Comparison of ENCODE assay signal across 25 cellular contexts in the genomic region with DNA sequence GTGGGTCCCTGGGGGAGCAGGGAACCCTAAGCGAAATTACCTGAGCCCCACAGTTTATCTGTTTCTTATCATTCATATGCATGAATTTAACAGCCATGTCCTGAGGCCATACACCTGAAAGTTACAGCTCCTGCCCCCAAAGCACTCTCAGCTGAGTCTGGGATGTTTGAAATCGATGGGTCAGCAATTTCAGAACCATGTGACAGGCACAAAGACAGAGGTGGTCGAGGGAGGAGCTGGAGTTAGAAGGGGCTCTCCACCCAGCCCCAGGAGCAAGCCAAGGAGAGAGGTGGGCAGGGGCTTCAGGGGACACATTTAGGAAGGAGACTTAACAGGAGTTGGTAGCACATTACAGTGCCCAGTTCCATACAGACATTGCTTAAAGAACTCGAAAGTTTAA. TPM values are rescaled to one million over a fixed set of nuclear protein-coding genes. Genes with fewer than 3 reads are reported as not detected.
DNase-seq lines count a peak whose midpoint lies in the region; ATAC-seq, FAIRE-seq and TF ChIP-seq lines count a peak whose summit lies in the region.
"Had no signal": no experiment of that assay in that cellular context is flagged by ENCODE, and none has a peak within 500 bp of the region (broad histone marks: within the 10 kb centered on the region; RNA-seq: fewer than 3 reads in every experiment).

No MANE protein-coding gene starts in this region.

- H2BK12ac ChIP-seq in H1 (ENCODE audit: low read depth, low read length), result no peak overlapping the region

- no peak for TF ChIP-seq RAD21 in H1 (IDR thresholded peaks at IDR 0.05 in 1 of 2, conservative IDR thresholded peaks at IDR 0.05 in 1 of 2; ENCODE audit: low read depth in 2 of 2, low read length in 2 of 2)

- H4K20me1 ChIP-seq in GM23338 (replicated peaks; ENCODE audit: insufficient read depth), result no peaks in the 10 kb centered on the region
- no peaks in the 10 kb centered on the region for H4K20me1 ChIP-seq in Loucy (ENCODE audit: insufficient read depth, low read length, poor library complexity, severe bottlenecking)
- peaks cover 0 to 2% of the 10 kb centered on the region in 2 experiments for H4K20me1 ChIP-seq in H1 (replicated peaks in 1 of 2; ENCODE audit: control insufficient read depth in 1 of 2, insufficient read depth in 2 of 2, low read length in 2 of 2)
- H4K20me1 ChIP-seq: BLaER1 had no signal

- H3F3A ChIP-seq in GM23338 (replicated peaks; ENCODE audit: low read depth), result no peaks in the 10 kb centered on the region
- H3F3A ChIP-seq in Loucy (ENCODE audit: low read depth), result no peaks in the 10 kb centered on the region

- H3K27ac ChIP-seq in GM23338 (ENCODE audit: low read depth), result no peak overlapping the region
- no peak overlapping the region for H3K27ac ChIP-seq in H1 (ENCODE audit: low read depth, low read length)
- no peak overlapping the region for H3K27ac ChIP-seq in spleen
- H3K27ac ChIP-seq: BLaER1, GM23248, Peyer's patch, SK-N-MC had no signal

- no peak for FAIRE-seq in H1 (lab: Jason Lieb, UNC)
- FAIRE-seq: GM18507 had no signal

- DNase-seq in GM23338 (ENCODE audit: low spot score), result no peak
- DNase-seq in H1 (ENCODE audit: low read depth in 1 of 2, low spot score in 2 of 2), result no peak
- peak; percentile 16 for DNase-seq in spleen
- no peak for DNase-seq in HK-2 (ENCODE audit: unreplicated experiment)
- DNase-seq in NOMO-1 treated with dmso at 0.1 percent for 144 hours (lab: John Stamatoyannopoulos, UW; ENCODE audit: unreplicated experiment), result no peak
- DNase-seq: CD4-positive, CD25-positive, alpha-beta regulatory T cell; GM23248; KBM-7; NCI-H1048; NCI-H1417; NCI-H1694; NCI-H2029 treated with DMSO at 0.1 percent for 48 hours; OCI-M1; Peyer's patch; SIG-M5 had no signal

- H3K4me3 ChIP-seq in GM23338, result no peak overlapping the region
- H3K4me3 ChIP-seq in Loucy (ENCODE audit: low read length, poor library complexity, severe bottlenecking), result no peak overlapping the region
- no peak overlapping the region for H3K4me3 ChIP-seq in H1 (ENCODE audit: extremely low read depth in 1 of 4, insufficient read depth in 2 of 4, low read depth in 3 of 4, low read length in 4 of 4)
- no peak overlapping the region for H3K4me3 ChIP-seq in spleen
- H3K4me3 ChIP-seq: BLaER1, GM23248, Peyer's patch, SK-N-MC had no signal

- no peak overlapping the region for H3K4me3 Mint-ChIP-seq in GM23338
- H3K4me3 Mint-ChIP-seq: CD4-positive, CD25-positive, alpha-beta regulatory T cell had no signal

- H3K27ac Mint-ChIP-seq in GM23338, result no peak overlapping the region

- 90% methylated on average over 4 of the region's 4 CpGs; no CpG with 5 or more reads in 1 of the 2 experiments for WGBS in H1 (ENCODE audit: extremely low coverage in 1 of 2, insufficient coverage in 1 of 2, insufficient read length in 1 of 2, insufficient replicate concordance in 2 of 2, low coverage in 1 of 2, low lambda C conversion rate in 2 of 2, missing lambda C conversion rate in 1 of 2), 2 experiments
- 64 to 86% (median 80%) methylated on average over 4 of the region's 4 CpGs for WGBS in spleen, 5 donors

- TF ChIP-seq EP300 in H1 (IDR thresholded peaks at IDR 0.05; ENCODE audit: borderline replicate concordance in 1 of 2, low read depth in 2 of 2, low read length in 2 of 2), result no peak

- H3K14ac ChIP-seq in H1 (ENCODE audit: insufficient read length), result no peak overlapping the region

- H2BK15ac ChIP-seq in H1 (ENCODE audit: low read length), result 0 out of 2 replicates have a peak overlapping the region, but pooled peaks have one; percentile 46

- no peaks in the 10 kb centered on the region for H3K79me2 ChIP-seq in GM23338 (replicated peaks; ENCODE audit: insufficient read depth)
- no peaks in the 10 kb centered on the region for H3K79me2 ChIP-seq in Loucy (ENCODE audit: insufficient read depth, low read length)
- H3K79me2 ChIP-seq in H1 (ENCODE audit: control insufficient read depth in 1 of 2, insufficient read depth in 2 of 2, low read length in 2 of 2), result no peaks in the 10 kb centered on the region

- H3K9me3 ChIP-seq in Loucy (ENCODE audit: insufficient read depth, low read depth, low read length) (no peaks in the 10 kb centered on the region), H1 (ENCODE audit: insufficient read depth in 2 of 2, low read depth in 1 of 2, low read length in 1 of 2) (no peaks in the 10 kb centered on the region), spleen (no peaks in the 10 kb centered on the region)
- H3K9me3 ChIP-seq: BLaER1, Peyer's patch had no signal

- no peaks in the 10 kb centered on the region for H3K23me2 ChIP-seq in H1 (ENCODE audit: low read depth, low read length)

- TF ChIP-seq CTCF in GM23338 (conservative IDR thresholded peaks at IDR 0.05; ENCODE audit: low read depth in 2 of 2) (no peak), Loucy (conservative IDR thresholded peaks at IDR 0.05; ENCODE audit: low read length) (no peak), H1 (IDR thresholded peaks at IDR 0.05; ENCODE audit: control extremely low read depth in 1 of 3, insufficient read depth in 1 of 3, low read depth in 1 of 3, low read length in 3 of 3) (no peak), spleen (IDR thresholded peaks at IDR 0.05 in 8 of 11, conservative IDR thresholded peaks at IDR 0.05 in 3 of 11) (no peak)

- H4K91ac ChIP-seq in H1 (replicated peaks; ENCODE audit: insufficient read length, low read length), result no peak overlapping the region

- no peak for ATAC-seq in GM23338
- no peak for ATAC-seq in GM18519 (IDR thresholded peaks at IDR 0.05; ENCODE audit: low FRiP score, unreplicated experiment)
- ATAC-seq: HCT116 had no signal

- no peak overlapping the region for H3K9ac ChIP-seq in Loucy (ENCODE audit: low read depth, low read length, poor library complexity, severe bottlenecking)
- H3K9ac ChIP-seq in H1 (replicated peaks in 1 of 4; ENCODE audit: extremely low read depth in 1 of 4, low read depth in 3 of 4, low read length in 3 of 4), result no peak overlapping the region
- H3K9ac ChIP-seq: BLaER1, GM23248 had no signal

- H3K36me3 ChIP-seq in GM23338 (ENCODE audit: insufficient read depth) (no peaks in the 10 kb centered on the region), Loucy (ENCODE audit: insufficient read depth, low read length) (no peaks in the 10 kb centered on the region), H1 (ENCODE audit: control insufficient read depth in 2 of 4, insufficient read depth in 4 of 4, low read length in 3 of 4) (no peaks in the 10 kb centered on the region), spleen (no peaks in the 10 kb centered on the region)
- H3K36me3 ChIP-seq: BLaER1, Peyer's patch had no signal

- CTCF ChIA-PET in H1 (lab: Charles Lee; ENCODE audit: partially characterized antibody), result interaction anchor here (0.6 to 1.9 kb wide), 7 partner anchors 10 to 98 kb away, joined by 3 to 5 read pairs (median 3); no protein-coding TSS in a partner anchor

- no peaks in the 10 kb centered on the region for H3K79me1 ChIP-seq in H1 (ENCODE audit: low read depth, low read length)

- H3K4me1 ChIP-seq in GM23338 (ENCODE audit: insufficient read depth), result no peaks in the 10 kb centered on the region
- H3K4me1 ChIP-seq in Loucy (ENCODE audit: insufficient read depth, low read length, poor library complexity, severe bottlenecking), result no peaks in the 10 kb centered on the region
- no peaks in the 10 kb centered on the region; a peak in 1 of 7 replicates for H3K4me1 ChIP-seq in H1 (replicated peaks in 1 of 4; ENCODE audit: control insufficient read depth in 3 of 4, insufficient read depth in 4 of 4, low read length in 3 of 4)
- no peaks in the 10 kb centered on the region for H3K4me1 ChIP-seq in spleen
- H3K4me1 ChIP-seq: BLaER1, Peyer's patch had no signal

- H3K9me3 Mint-ChIP-seq in GM23338, result no peaks in the 10 kb centered on the region; the same call in 2 of the 3 replicates
- H3K9me3 Mint-ChIP-seq: CD4-positive, CD25-positive, alpha-beta regulatory T cell had no signal

- H2BK120ac ChIP-seq in H1 (replicated peaks; ENCODE audit: low read depth, low read length), result no peak overlapping the region

- no peak overlapping the region for H2BK20ac ChIP-seq in H1 (ENCODE audit: low read length)

- H3K27me3 ChIP-seq in GM23338 (ENCODE audit: insufficient read depth) (no peaks in the 10 kb centered on the region), Loucy (ENCODE audit: insufficient read depth, low read length, poor library complexity, severe bottlenecking) (no peaks in the 10 kb centered on the region), H1 (replicated peaks in 1 of 4; ENCODE audit: control insufficient read depth in 3 of 4, extremely low read depth in 1 of 4, insufficient read depth in 3 of 4, low read length in 3 of 4) (no peaks in the 10 kb centered on the region), spleen (replicated peaks in 1 of 7) (peaks cover 0 to 21% (median 0%) of the 10 kb centered on the region in 7 donors)
- H3K27me3 ChIP-seq: Peyer's patch had no signal

- H2AFZ ChIP-seq in GM23338, result peak overlapping the region; percentile 85
- H2AFZ ChIP-seq in Loucy (ENCODE audit: low read length), result peak overlapping the region; percentile 52; the same call in 1 of the 2 replicates
- H2AFZ ChIP-seq in H1 (ENCODE audit: low read length), result no peak overlapping the region
- H2AFZ ChIP-seq: GM23248 had no signal

- H3K9me2 ChIP-seq in GM23338 (ENCODE audit: insufficient read depth) (no peaks in the 10 kb centered on the region), Loucy (replicated peaks; ENCODE audit: low read depth, low read length) (no peaks in the 10 kb centered on the region)

- H3K18ac ChIP-seq in H1 (ENCODE audit: extremely low read depth, low read length), result no peak overlapping the region

- no peak overlapping the region for H4K5ac ChIP-seq in H1 (ENCODE audit: insufficient read length, low read depth, low read length)

- POLR2A ChIA-PET in H1 (lab: Charles Lee; ENCODE audit: partially characterized antibody), result interaction anchor here (1.0 to 1.4 kb wide), 2 partner anchors 10 to 11 kb away, joined by 5 to 6 read pairs; no protein-coding TSS in a partner anchor

- no peaks in the 10 kb centered on the region for H3K36me3 Mint-ChIP-seq in GM23338 (ENCODE audit: low read depth)
- H3K36me3 Mint-ChIP-seq: CD4-positive, CD25-positive, alpha-beta regulatory T cell had no signal

- H3K4me1 Mint-ChIP-seq in GM23338, result peaks cover 10% of the 10 kb centered on the region; the same call in 2 of the 3 replicates

- no peak overlapping the region for H2AK5ac ChIP-seq in H1 (ENCODE audit: low read depth, low read length)

- H3K56ac ChIP-seq in H1 (replicated peaks; ENCODE audit: insufficient read length, low read depth, low read length), result no peak overlapping the region

- TF ChIP-seq POLR2A in H1 (IDR thresholded peaks at IDR 0.05; ENCODE audit: control extremely low read depth in 1 of 2, low read depth in 2 of 2, low read length in 2 of 2) (no peak), spleen (IDR thresholded peaks at IDR 0.05) (no peak)

- no peak overlapping the region for H3K23ac ChIP-seq in H1 (ENCODE audit: insufficient read length)

- intact Hi-C loops in spleen (cut with DNase I; ENCODE audit: low total_unique reads), result no loop called here

- H3K4ac ChIP-seq in H1 (replicated peaks; ENCODE audit: insufficient read length, low read depth, low read length), result no peak overlapping the region

- H2BK5ac ChIP-seq in H1 (ENCODE audit: low read depth, low read length), result no peak overlapping the region

- peaks cover 16% of the 10 kb centered on the region for H3K27me3 Mint-ChIP-seq in GM23338 (ENCODE audit: insufficient read depth, low read depth, poor library complexity)
- H3K27me3 Mint-ChIP-seq: CD4-positive, CD25-positive, alpha-beta regulatory T cell had no signal

- H4K8ac ChIP-seq in H1 (ENCODE audit: extremely low read depth, insufficient read depth, low read length), result no peak overlapping the region

- no peak overlapping the region for H3K4me2 ChIP-seq in GM23338
- no peak overlapping the region for H3K4me2 ChIP-seq in Loucy (ENCODE audit: low read depth, low read length, poor library complexity, severe bottlenecking)
- no peak overlapping the region for H3K4me2 ChIP-seq in H1 (ENCODE audit: insufficient read depth in 1 of 2, low read depth in 2 of 2, low read length in 2 of 2)
- H3K4me2 ChIP-seq: BLaER1 had no signal

RNA-seq across cellular contexts. Expression of a gene that starts 14.9 kb away (rescaled TPM):
- 1.1 and 1.2 TPM in 2 replicates for total RNA-seq in GM23338 (2014; rRNA removed; shearing (Covaris generic))
- polyA plus RNA-seq in GM23338 (2016; fragmentation: Nextera tagmentation; extraction: Ambion mirVana), result 0.14 and 0.29 TPM in 2 replicates
- total RNA-seq in H1 (2021; fragmentation: NEBNext Ultra II Directional; extraction: Animal tissue kit (Norgen Biotek cat#: 25700)), result 1.5 and 1.6 TPM in 2 replicates
- 0.53 and 0.63 TPM in 2 replicates for polyA plus RNA-seq in H1 (2011; rRNA removed)
- 0.70 TPM for polyA plus RNA-seq in H1 (2011; cell fraction: cytosol; rRNA removed)
- polyA plus RNA-seq in H1 (2011; cell fraction: nucleus; rRNA removed), result 1.9 TPM
- 0.68 to 1.1 TPM (median 0.97 TPM) in 4 replicates for polyA plus RNA-seq in H1 (2012, experiment 1 of 2)
- 0.50 TPM for polyA plus RNA-seq in H1 (2012, experiment 2 of 2)
- polyA plus RNA-seq in H1 (2013, experiment 1 of 2), result 0.26 TPM
- 0.22 TPM for polyA plus RNA-seq in H1 (2013, experiment 2 of 2)
- polyA minus RNA-seq in H1 (2011; rRNA and poly(A)+ RNA removed), result 0.60 and 0.76 TPM in 2 replicates
- polyA minus RNA-seq in H1 (2011; cell fraction: cytosol; rRNA and poly(A)+ RNA removed), result 0.66 TPM
- 1.1 TPM for polyA minus RNA-seq in H1 (2011; cell fraction: nucleus; rRNA and poly(A)+ RNA removed)
- under 1 TPM in 6 of 7 donors, not detected in 1; 0.07 to 0.32 (median 0.11) TPM for total RNA-seq in spleen
- under 1 TPM; 0.05 to 0.19 (median 0.07) TPM for polyA plus RNA-seq in spleen
- total RNA-seq: A172, GM23248, NCI-H460 had no signal
- polyA plus RNA-seq: AG04450; CD4-positive, CD25-positive, alpha-beta regulatory T cell; GM23248 had no signal

RNA-seq across cellular contexts. Expression of a gene that starts 28.9 kb away (rescaled TPM):
- 18.0 and 29.2 TPM in 2 replicates for total RNA-seq in GM23338 (2014; rRNA removed; shearing (Covaris generic))
- polyA plus RNA-seq in GM23338 (2016; fragmentation: Nextera tagmentation; extraction: Ambion mirVana), result 43.4 and 50.0 TPM in 2 replicates
- total RNA-seq in H1 (2021; fragmentation: NEBNext Ultra II Directional; extraction: Animal tissue kit (Norgen Biotek cat#: 25700)), result 33.9 and 37.2 TPM in 2 replicates
- polyA plus RNA-seq in H1 (2011; rRNA removed), result 134 and 168 TPM in 2 replicates
- 125 TPM for polyA plus RNA-seq in H1 (2011; cell fraction: cytosol; rRNA removed)
- polyA plus RNA-seq in H1 (2011; cell fraction: nucleus; rRNA removed), result 70.6 TPM
- 48.8 to 75.5 TPM (median 71.2 TPM) in 4 replicates for polyA plus RNA-seq in H1 (2012, experiment 1 of 2)
- 54.9 TPM for polyA plus RNA-seq in H1 (2012, experiment 2 of 2)
- 53.9 TPM for polyA plus RNA-seq in H1 (2013, experiment 1 of 2)
- 54.5 TPM for polyA plus RNA-seq in H1 (2013, experiment 2 of 2)
- polyA minus RNA-seq in H1 (2011; rRNA and poly(A)+ RNA removed), result 7.8 and 8.3 TPM in 2 replicates
- 11.4 TPM for polyA minus RNA-seq in H1 (2011; cell fraction: cytosol; rRNA and poly(A)+ RNA removed)
- polyA minus RNA-seq in H1 (2011; cell fraction: nucleus; rRNA and poly(A)+ RNA removed), result 24.6 TPM
- 10 to 100 TPM; 33.2 to 94.8 (median 54.0) TPM for total RNA-seq in spleen
- polyA plus RNA-seq in spleen, result 100 to 1,000 TPM; 126 to 201 (median 153) TPM

RNA-seq across cellular contexts. Expression of a gene that starts 39.9 kb away (rescaled TPM):
- not detected in 2 replicates for total RNA-seq in GM23338 (2014; rRNA removed; shearing (Covaris generic))
- polyA plus RNA-seq in GM23338 (2016; fragmentation: Nextera tagmentation; extraction: Ambion mirVana) (0.14 and 0.31 TPM in 2 replicates), H1 (2011; rRNA removed) (not detected in 2 replicates), spleen (not detected)
- total RNA-seq in H1 (2021; fragmentation: NEBNext Ultra II Directional; extraction: Animal tissue kit (Norgen Biotek cat#: 25700)), result not detected in 2 replicates
- not detected for polyA plus RNA-seq in H1 (2011; cell fraction: cytosol; rRNA removed)
- polyA plus RNA-seq in H1 (2011; cell fraction: nucleus; rRNA removed), result not detected
- 0.13 to 0.58 TPM (median 0.47 TPM) in 3 of 4 replicates, not detected in the other for polyA plus RNA-seq in H1 (2012, experiment 1 of 2)
- polyA plus RNA-seq in H1 (2012, experiment 2 of 2), result 0.22 TPM
- not detected for polyA plus RNA-seq in H1 (2013, experiment 1 of 2)
- polyA plus RNA-seq in H1 (2013, experiment 2 of 2), result not detected
- not detected in 2 replicates for polyA minus RNA-seq in H1 (2011; rRNA and poly(A)+ RNA removed)
- not detected for polyA minus RNA-seq in H1 (2011; cell fraction: cytosol; rRNA and poly(A)+ RNA removed)
- not detected for polyA minus RNA-seq in H1 (2011; cell fraction: nucleus; rRNA and poly(A)+ RNA removed)
- total RNA-seq in spleen, result not detected
- total RNA-seq: A172; CD4-positive, CD25-positive, alpha-beta regulatory T cell; GM23248; HT-29; NCI-H460 had no signal
- polyA plus RNA-seq: AG04450; CD4-positive, CD25-positive, alpha-beta regulatory T cell; GM23248 had no signal

RNA-seq across cellular contexts. Expression of a gene that starts 50.4 kb away (rescaled TPM):
- 18.8 and 22.0 TPM in 2 replicates for total RNA-seq in GM23338 (2014; rRNA removed; shearing (Covaris generic))
- polyA plus RNA-seq in GM23338 (2016; fragmentation: Nextera tagmentation; extraction: Ambion mirVana) (36.0 and 39.9 TPM in 2 replicates), H1 (2011; rRNA removed) (34.0 and 38.7 TPM in 2 replicates), spleen (10 to 100 TPM; 15.1 to 36.5 (median 35.8) TPM)
- 37.6 and 46.3 TPM in 2 replicates for total RNA-seq in H1 (2021; fragmentation: NEBNext Ultra II Directional; extraction: Animal tissue kit (Norgen Biotek cat#: 25700))
- polyA plus RNA-seq in H1 (2011; cell fraction: cytosol; rRNA removed), result 46.8 TPM
- 124 TPM for polyA plus RNA-seq in H1 (2011; cell fraction: nucleus; rRNA removed)
- 39.4 to 44.3 TPM (median 42.3 TPM) in 4 replicates for polyA plus RNA-seq in H1 (2012, experiment 1 of 2)
- polyA plus RNA-seq in H1 (2012, experiment 2 of 2), result 30.4 TPM
- 40.4 TPM for polyA plus RNA-seq in H1 (2013, experiment 1 of 2)
- 36.5 TPM for polyA plus RNA-seq in H1 (2013, experiment 2 of 2)
- 22.8 and 23.5 TPM in 2 replicates for polyA minus RNA-seq in H1 (2011; rRNA and poly(A)+ RNA removed)
- polyA minus RNA-seq in H1 (2011; cell fraction: cytosol; rRNA and poly(A)+ RNA removed), result 17.9 TPM
- 22.5 TPM for polyA minus RNA-seq in H1 (2011; cell fraction: nucleus; rRNA and poly(A)+ RNA removed)
- 10 to 100 TPM in 1 of 7 donors, 1 to 10 TPM in 6; 6.4 to 11.6 (median 7.1) TPM for total RNA-seq in spleen
- total RNA-seq: A172, GM23248, HT-29, NCI-H460 had no signal
- polyA plus RNA-seq: AG04450, GM23248 had no signal
